Comparison of ENCODE assay signal across 6 cellular contexts in genomic region chr17:4988168-4988567, GRCh38. TPM values are rescaled to one million over a fixed set of nuclear protein-coding genes. Genes with fewer than 3 reads are reported as not detected.
DNase-seq lines count a peak whose midpoint lies in the region; ATAC-seq and TF ChIP-seq lines count a peak whose summit lies in the region.

No MANE protein-coding gene starts in this region.

- no peaks in the 10 kb centered on the region for H3K27me3 ChIP-seq in osteoblast (ENCODE audit: insufficient read depth, low read length)

- H3K27ac ChIP-seq in caudate nucleus (ENCODE audit: low read depth, low read length): peak overlapping the region; percentile 90
- peak overlapping the region; percentile 84 for H3K27ac ChIP-seq in osteoblast (ENCODE audit: low read depth, low read length)

- H3K4me1 ChIP-seq in osteoblast (ENCODE audit: insufficient read depth, low read length): peaks cover 17% of the 10 kb centered on the region

- peak overlapping the region; percentile 92 for H2AFZ ChIP-seq in osteoblast (ENCODE audit: low read length)

- no peaks in the 10 kb centered on the region for H4K20me1 ChIP-seq in osteoblast (ENCODE audit: insufficient read depth, low read length)

- H3K79me2 ChIP-seq in osteoblast (ENCODE audit: insufficient read depth, low read length): peaks cover 16% of the 10 kb centered on the region

- H3K9me3 ChIP-seq in osteoblast (ENCODE audit: low read depth, low read length): no peaks in the 10 kb centered on the region

- in situ Hi-C loops in GM13977 (cut with MboI; ENCODE audit: low pct_unique_long_range_greater_than_20kb, low sequenced_read_pairs, unreplicated experiment): no loop called here

- TF ChIP-seq CTCF in HFF-Myc (IDR thresholded peaks at IDR 0.05; ENCODE audit: low read depth, low read length, missing control alignments): no peak
- no peak for TF ChIP-seq CTCF in osteoblast (IDR thresholded peaks at IDR 0.05; ENCODE audit: extremely low read depth, low read depth, low read length)
- TF ChIP-seq CTCF in GM13977 (IDR thresholded peaks at IDR 0.05; ENCODE audit: extremely low read depth, insufficient read depth, missing control alignments): no peak

- peak overlapping the region; percentile 98 for H3K4me2 ChIP-seq in osteoblast (ENCODE audit: insufficient read depth, low read length)

- ATAC-seq in HG03354 (IDR thresholded peaks at IDR 0.05; ENCODE audit: poor library complexity, severe bottlenecking, unreplicated experiment) (no peak), HG02642 (IDR thresholded peaks at IDR 0.05; ENCODE audit: poor library complexity, unreplicated experiment) (no peak)

- DNase-seq in HFF-Myc (ENCODE audit: extremely low read depth, low read depth) (no peak), caudate nucleus (lab: John Stamatoyannopoulos, UW) (peak in 2 of 61 donors; percentile 36 to 44), osteoblast (ENCODE audit: insufficient read length, low spot score, missing footprints) (peak; percentile 67), GM13977 (ENCODE audit: low spot score) (no peak)

- peak overlapping the region; percentile 65 for H3K4me3 ChIP-seq in HFF-Myc (replicated peaks; ENCODE audit: low read depth, low read length)
- peak overlapping the region; percentile 93 for H3K4me3 ChIP-seq in osteoblast (ENCODE audit: insufficient read depth, low read length)

- peaks cover 4% of the 10 kb centered on the region for H3K36me3 ChIP-seq in osteoblast (ENCODE audit: insufficient read depth, low read length)

RNA-seq across cellular contexts. Expression of gene CAMTA2, which starts 0.7 kb away (rescaled TPM):
- 14.7 and 19.2 TPM in 2 replicates for total RNA-seq in osteoblast

RNA-seq across cellular contexts. Expression of gene INCA1, which starts 9.2 kb away (rescaled TPM):
- total RNA-seq in osteoblast: 0.29 and 0.36 TPM in 2 replicates

RNA-seq across cellular contexts. Expression of gene KIF1C, which starts 9.6 kb away (rescaled TPM):
- total RNA-seq in osteoblast: 54.6 and 54.8 TPM in 2 replicates

RNA-seq across cellular contexts. Expression of gene SPAG7, which starts 20.6 kb away (rescaled TPM):
- total RNA-seq in osteoblast: 34.0 and 39.8 TPM in 2 replicates

RNA-seq across cellular contexts. Expression of gene ENO3, which starts 37.2 kb away (rescaled TPM):
- 2.9 TPM in 2 replicates for total RNA-seq in osteoblast
